In the genomic region with DNA sequence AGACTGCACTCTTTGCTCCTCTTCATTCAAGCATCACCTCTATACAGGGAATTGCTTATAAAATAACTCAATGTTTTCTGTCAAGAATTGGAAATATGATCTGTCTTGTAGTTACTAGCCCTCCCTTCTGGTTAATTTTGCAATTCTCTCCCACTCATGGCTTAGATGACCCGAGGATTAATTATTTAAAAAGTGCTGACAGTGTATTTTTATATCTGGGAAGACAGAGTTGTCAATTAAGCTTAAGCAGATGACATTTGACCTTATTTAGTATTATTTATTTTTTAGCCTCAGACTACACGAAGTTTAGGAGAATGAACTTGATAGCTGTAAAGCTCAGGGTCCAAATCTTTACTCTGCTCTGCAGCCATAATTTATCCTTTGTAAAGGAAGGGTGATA, we compare ENCODE assay signal across 26 cellular contexts.
"Had no signal": no experiment of that assay in that cellular context is flagged by ENCODE, and none has a peak within 500 bp of the region (broad histone marks: within the 10 kb centered on the region; RNA-seq: fewer than 3 reads in every experiment).

No MANE protein-coding gene starts in this region.

- H3K9me3 Mint-ChIP-seq: natural killer cell treated with Interleukin-12 subunit alpha and Interleukin-12 subunit beta and Interleukin-15 and Interleukin-18, amount 100 ng/mL, for 72 hours; stimulated activated memory B cell treated with anti-CD40 and anti-IgM and Interleukin-4, amounts not matched to agents 10 μg/mL and 1 μg/mL and 100 μg/mL, for 72 hours; type B pancreatic cell had no signal

- DNase-seq: hippocampal formation; left colon; left ventricle myocardium inferior; midbrain; mucosa of descending colon; naive thymus-derived CD4-positive, alpha-beta T cell; nucleus accumbens; psoas muscle; stimulated activated CD4-positive, alpha-beta T cell treated with anti-CD3 and anti-CD28 coated beads, Interleukin-1b, Interleukin-23, amount 100 ng/mL, for 48 hours; stimulated activated CD4-positive, alpha-beta T cell treated with anti-CD3 and anti-CD28 coated beads, Interleukin-2, amount 100 ng/mL, for 48 hours; stimulated activated CD4-positive, alpha-beta T cell treated with anti-CD3 and anti-CD28 coated beads, Interleukin-4, amount 100 ng/mL, for 4 hours; stimulated activated CD8-positive, alpha-beta memory T cell treated with anti-CD3 and anti-CD28 coated beads, Interleukin-4, amount 100 ng/mL, for 48 hours; stimulated activated naive CD4-positive, alpha-beta T cell treated with Interleukin-2 at 50 U/mL for 16 hours; stimulated activated naive CD8-positive, alpha-beta T cell treated with anti-CD3 and anti-CD28 coated beads, Interleukin-15, amount 100 ng/mL, for 72 hours; substantia nigra; uterus had no signal

- H3K4me3 ChIP-seq: left ventricle myocardium inferior, lung, mucosa of descending colon, psoas muscle, smooth muscle cell, tibial nerve, uterus had no signal

- H3K79me2 ChIP-seq: parathyroid adenoma had no signal

- FAIRE-seq: keratinocyte had no signal

- H3K27ac ChIP-seq: left ventricle myocardium inferior, parathyroid adenoma, psoas muscle, tibial nerve, uterus had no signal

- H3K27ac Mint-ChIP-seq: memory B cell; naive thymus-derived CD4-positive, alpha-beta T cell; natural killer cell treated with Interleukin-12 subunit alpha and Interleukin-12 subunit beta and Interleukin-15 and Interleukin-18, amount 100 ng/mL, for 72 hours; stimulated activated memory B cell treated with anti-CD40 and anti-IgM and Interleukin-4, amounts not matched to agents 10 μg/mL and 1 μg/mL and 100 μg/mL, for 72 hours; stimulated activated naive CD8-positive, alpha-beta T cell treated with anti-CD3 and anti-CD28 coated beads, Interleukin-15, amount 100 ng/mL, for 72 hours; type B pancreatic cell had no signal

- ATAC-seq: left colon; mucosa of descending colon; naive thymus-derived CD4-positive, alpha-beta T cell; natural killer cell treated with Interleukin-12 subunit alpha and Interleukin-12 subunit beta and Interleukin-15 and Interleukin-18, amount 100 ng/mL, for 72 hours; psoas muscle; stimulated activated memory B cell treated with anti-CD40 and anti-IgM and Interleukin-4, amounts not matched to agents 10 μg/mL and 1 μg/mL and 100 μg/mL, for 72 hours; stimulated activated naive CD8-positive, alpha-beta T cell treated with anti-CD3 and anti-CD28 coated beads, Interleukin-15, amount 100 ng/mL, for 72 hours had no signal

- H3K36me3 ChIP-seq: left ventricle myocardium inferior, tibial nerve, uterus had no signal

- H3K27me3 Mint-ChIP-seq: memory B cell; naive thymus-derived CD4-positive, alpha-beta T cell; natural killer cell treated with Interleukin-12 subunit alpha and Interleukin-12 subunit beta and Interleukin-15 and Interleukin-18, amount 100 ng/mL, for 72 hours; stimulated activated memory B cell treated with anti-CD40 and anti-IgM and Interleukin-4, amounts not matched to agents 10 μg/mL and 1 μg/mL and 100 μg/mL, for 72 hours; stimulated activated naive CD8-positive, alpha-beta T cell treated with anti-CD3 and anti-CD28 coated beads, Interleukin-15, amount 100 ng/mL, for 72 hours; type B pancreatic cell had no signal

- H3K4me1 Mint-ChIP-seq: memory B cell; naive thymus-derived CD4-positive, alpha-beta T cell; neural crest cell; stimulated activated memory B cell treated with anti-CD40 and anti-IgM and Interleukin-4, amounts not matched to agents 10 μg/mL and 1 μg/mL and 100 μg/mL, for 72 hours; stimulated activated naive CD8-positive, alpha-beta T cell treated with anti-CD3 and anti-CD28 coated beads, Interleukin-15, amount 100 ng/mL, for 72 hours had no signal

- H3K36me3 Mint-ChIP-seq: memory B cell; naive thymus-derived CD4-positive, alpha-beta T cell; natural killer cell treated with Interleukin-12 subunit alpha and Interleukin-12 subunit beta and Interleukin-15 and Interleukin-18, amount 100 ng/mL, for 72 hours; stimulated activated memory B cell treated with anti-CD40 and anti-IgM and Interleukin-4, amounts not matched to agents 10 μg/mL and 1 μg/mL and 100 μg/mL, for 72 hours; type B pancreatic cell had no signal

- H3K27me3 ChIP-seq: tibial nerve, uterus had no signal

- H3K4me2 ChIP-seq: smooth muscle cell had no signal

- H3K9ac ChIP-seq: parathyroid adenoma had no signal

- H3K4me3 Mint-ChIP-seq: memory B cell; naive thymus-derived CD4-positive, alpha-beta T cell; natural killer cell treated with Interleukin-12 subunit alpha and Interleukin-12 subunit beta and Interleukin-15 and Interleukin-18, amount 100 ng/mL, for 72 hours; neural crest cell; stimulated activated memory B cell treated with anti-CD40 and anti-IgM and Interleukin-4, amounts not matched to agents 10 μg/mL and 1 μg/mL and 100 μg/mL, for 72 hours; stimulated activated naive CD8-positive, alpha-beta T cell treated with anti-CD3 and anti-CD28 coated beads, Interleukin-15, amount 100 ng/mL, for 72 hours; type B pancreatic cell had no signal

- H3K4me1 ChIP-seq: left ventricle myocardium inferior, parathyroid adenoma, psoas muscle, tibial nerve, uterus had no signal

- H3K9me3 ChIP-seq: mucosa of descending colon, psoas muscle, tibial nerve, uterus had no signal

- H2AFZ ChIP-seq: parathyroid adenoma had no signal
